Comparison of ENCODE assay signal across 17 cellular contexts in the genomic region with DNA sequence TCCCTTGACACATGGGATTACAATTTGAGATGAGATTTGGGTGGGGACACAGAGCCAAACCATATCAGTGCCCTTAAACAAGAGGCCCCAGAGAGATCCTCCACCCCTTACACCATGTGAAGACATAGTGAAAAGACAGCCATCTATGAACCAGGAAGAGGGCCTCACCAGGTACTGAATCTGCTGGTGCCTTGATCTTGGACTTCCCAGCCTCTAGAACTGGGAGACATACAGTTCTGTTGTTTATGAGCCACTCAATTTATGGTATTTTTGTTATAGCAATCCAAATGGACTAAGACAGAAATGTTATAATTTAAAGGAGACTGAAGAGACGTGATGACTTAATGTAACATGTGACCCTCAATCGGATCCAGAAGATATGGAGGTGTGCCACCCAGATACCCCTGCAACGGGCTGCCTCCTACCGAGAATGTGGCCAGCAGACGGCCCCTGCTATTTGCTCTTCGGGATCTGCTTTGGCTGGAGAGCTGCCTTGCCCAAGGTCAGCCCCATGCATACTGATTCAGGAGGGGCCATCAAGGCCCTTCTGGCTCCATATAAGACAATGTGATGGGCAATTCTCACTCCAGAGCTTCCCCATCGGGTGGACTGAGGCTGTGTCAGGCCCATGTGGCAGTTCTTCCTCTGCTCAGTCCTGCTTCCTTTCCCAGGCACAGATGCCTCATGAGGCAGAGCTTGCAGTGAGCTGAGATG.
DNase-seq lines count a peak whose midpoint lies in the region; ATAC-seq and TF ChIP-seq lines count a peak whose summit lies in the region.
"Had no signal": no experiment of that assay in that cellular context is flagged by ENCODE, and none has a peak within 500 bp of the region (broad histone marks: within the 10 kb centered on the region; RNA-seq: fewer than 3 reads in every experiment).

No MANE protein-coding gene starts in this region.

- no peak overlapping the region for H3K27ac Mint-ChIP-seq in chondrocyte (ENCODE audit: unreplicated experiment)
- H3K27ac Mint-ChIP-seq: CD4-positive, alpha-beta T cell had no signal

- no peak overlapping the region for H3K4me3 ChIP-seq in upper lobe of right lung
- H3K4me3 ChIP-seq: HAP-1, K562 had no signal

- no peaks in the 10 kb centered on the region for H3K4me1 ChIP-seq in upper lobe of right lung
- H3K4me1 ChIP-seq: Caco-2, HAP-1 had no signal

- intact Hi-C loops in posterior vena cava (cut with DNase I) (no loop called here), upper lobe of right lung (cut with DNase I) (no loop called here)

- H3K27me3 ChIP-seq in upper lobe of right lung, result no peaks in the 10 kb centered on the region

- ATAC-seq in left lobe of liver (no peak), upper lobe of right lung (no peak)
- ATAC-seq: K562 had no signal

- DNase-seq in ecto neural progenitor cell (ENCODE audit: low spot score) (peak; percentile 14), left lobe of liver (ENCODE audit: low spot score) (peak; percentile 11), posterior vena cava (ENCODE audit: low spot score) (peak; percentile 17), upper lobe of right lung (peak; percentile 36), AML-193 (lab: John Stamatoyannopoulos, UW) (no peak), DMS 273 (lab: John Stamatoyannopoulos, UW; ENCODE audit: unreplicated experiment) (no peak), chondrocyte (ENCODE audit: low spot score) (no peak)
- DNase-seq: ACHN; Caco-2; CD4-positive, alpha-beta T cell; DMS153; DMS79; GDM1; IMR-90 had no signal

- H3K27me3 Mint-ChIP-seq in chondrocyte (ENCODE audit: low read depth), result peaks cover 2% of the 10 kb centered on the region
- H3K27me3 Mint-ChIP-seq: CD4-positive, alpha-beta T cell had no signal

- no peaks in the 10 kb centered on the region for H3K4me1 Mint-ChIP-seq in chondrocyte (ENCODE audit: low read depth)

- TF ChIP-seq CTCF in upper lobe of right lung (IDR thresholded peaks at IDR 0.05) (no peak), chondrocyte (IDR thresholded peaks at IDR 0.05) (no peak)

- no peak overlapping the region for H3K4me3 Mint-ChIP-seq in chondrocyte (ENCODE audit: unreplicated experiment)
- H3K4me3 Mint-ChIP-seq: CD4-positive, alpha-beta T cell had no signal

- H3K9me3 Mint-ChIP-seq in chondrocyte (ENCODE audit: low read depth), result peaks cover 4% of the 10 kb centered on the region

- H3K36me3 Mint-ChIP-seq in chondrocyte (ENCODE audit: low read depth), result no peaks in the 10 kb centered on the region

- no peak overlapping the region for H3K27ac ChIP-seq in upper lobe of right lung
- H3K27ac ChIP-seq: C4-2B had no signal

- no peaks in the 10 kb centered on the region for H3K9me3 ChIP-seq in upper lobe of right lung
- H3K9me3 ChIP-seq: Caco-2, HAP-1 had no signal

- H3K36me3 ChIP-seq in upper lobe of right lung, result no peaks in the 10 kb centered on the region
- H3K36me3 ChIP-seq: HAP-1 had no signal

Comparison
In these comparisons a context has a peak if more than half of its experiments do, and no peak if none do; other contexts are left out.
1. DNase-seq: peak in ecto neural progenitor cell (single experiment), left lobe of liver (single experiment), posterior vena cava (single experiment) and upper lobe of right lung (single experiment); none in AML-193 (0 of 2), DMS 273 (single experiment) and chondrocyte (single experiment).